In genomic region chr16:26860506-26860905, GRCh38 we compare ENCODE assay signal across 35 cellular contexts.
A peak's percentile ranks its signal among the peaks of the same experiment; 100 is the strongest.
DNase-seq lines count a peak whose midpoint lies in the region; ATAC-seq and TF ChIP-seq lines count a peak whose summit lies in the region.
"Had no signal": no experiment of that assay in that cellular context is flagged by ENCODE, and none has a peak within 500 bp of the region (broad histone marks: within the 10 kb centered on the region; RNA-seq: fewer than 3 reads in every experiment).

No MANE protein-coding gene starts in this region.

- WGBS in esophagus muscularis mucosa = 100% methylated on average over 1 of the region's 1 CpG

- peaks cover 6% of the 10 kb centered on the region for H3K27me3 Mint-ChIP-seq in T-helper 17 cell
- H3K27me3 Mint-ChIP-seq in type B pancreatic cell = no peaks in the 10 kb centered on the region
- H3K27me3 Mint-ChIP-seq: CD4-positive, CD25-positive, alpha-beta regulatory T cell had no signal

- H3K27ac Mint-ChIP-seq in T-helper 17 cell (no peak overlapping the region), type B pancreatic cell (no peak overlapping the region)
- H3K27ac Mint-ChIP-seq: B cell; CD14-positive monocyte; CD4-positive, alpha-beta memory T cell; CD4-positive, alpha-beta T cell; CD4-positive, CD25-positive, alpha-beta regulatory T cell; CD8-positive, alpha-beta memory T cell; CD8-positive, alpha-beta T cell had no signal

- no peaks in the 10 kb centered on the region for H3K9me3 ChIP-seq in T-helper 17 cell (ENCODE audit: control insufficient read depth, low read length, poor library complexity, severe bottlenecking)
- H3K9me3 ChIP-seq in esophagus muscularis mucosa = peaks cover 0 to 12% (median 8%) of the 10 kb centered on the region in 4 donors
- H3K9me3 ChIP-seq: A549, Caco-2 had no signal

- peaks cover 14% of the 10 kb centered on the region for H3K9me3 Mint-ChIP-seq in type B pancreatic cell

- TF ChIP-seq POLR2A in esophagus muscularis mucosa (IDR thresholded peaks at IDR 0.05; ENCODE audit: low read depth) = no peak

- intact Hi-C loops in esophagus muscularis mucosa (cut with DNase I) = no loop called here

- H3K4me3 Mint-ChIP-seq in T-helper 17 cell = peak overlapping the region; percentile 0
- H3K4me3 Mint-ChIP-seq in type B pancreatic cell = no peak overlapping the region
- H3K4me3 Mint-ChIP-seq: B cell; CD14-positive monocyte; CD4-positive, alpha-beta memory T cell; CD4-positive, alpha-beta T cell; CD4-positive, CD25-positive, alpha-beta regulatory T cell; CD8-positive, alpha-beta memory T cell; CD8-positive, alpha-beta T cell had no signal

- H3K4me1 Mint-ChIP-seq in T-helper 17 cell (no peaks in the 10 kb centered on the region), type B pancreatic cell (ENCODE audit: unreplicated experiment) (no peaks in the 10 kb centered on the region)
- H3K4me1 Mint-ChIP-seq: B cell; CD14-positive monocyte; CD4-positive, alpha-beta memory T cell; CD4-positive, CD25-positive, alpha-beta regulatory T cell; CD8-positive, alpha-beta memory T cell had no signal

- no peaks in the 10 kb centered on the region for H3K4me1 ChIP-seq in esophagus muscularis mucosa
- H3K4me1 ChIP-seq: A549; BE2C; BLaER1; BLaER1 treated with 17β-estradiol and CSF1 and Interleukin-3, amounts not matched to agents 10 nM and 100 nM; Caco-2 had no signal

- H3K36me3 Mint-ChIP-seq in T-helper 17 cell (ENCODE audit: low read depth) (no peaks in the 10 kb centered on the region), type B pancreatic cell (no peaks in the 10 kb centered on the region)
- H3K36me3 Mint-ChIP-seq: CD14-positive monocyte had no signal

- no peaks in the 10 kb centered on the region for H3K27me3 ChIP-seq in esophagus muscularis mucosa
- H3K27me3 ChIP-seq: BE2C; BLaER1; BLaER1 treated with 17β-estradiol and CSF1 and Interleukin-3, amounts not matched to agents 10 nM and 100 nM had no signal

- no peak overlapping the region for H3K4me3 ChIP-seq in esophagus muscularis mucosa
- H3K4me3 ChIP-seq: A549; BLaER1; BLaER1 treated with 17β-estradiol and CSF1 and Interleukin-3, amounts not matched to agents 10 nM and 100 nM had no signal

- TF ChIP-seq CTCF in esophagus muscularis mucosa (IDR thresholded peaks at IDR 0.05) (no peak), type B pancreatic cell (conservative IDR thresholded peaks at IDR 0.05) (no peak)

- H3K36me3 ChIP-seq in esophagus muscularis mucosa = no peaks in the 10 kb centered on the region
- H3K36me3 ChIP-seq: BE2C; BLaER1; BLaER1 treated with 17β-estradiol and CSF1 and Interleukin-3, amounts not matched to agents 10 nM and 100 nM had no signal

- TF ChIP-seq EP300 in esophagus muscularis mucosa (IDR thresholded peaks at IDR 0.05) = no peak

- DNase-seq in T-helper 17 cell = no peak
- peak; percentile 16 for DNase-seq in ecto neural progenitor cell (ENCODE audit: low spot score)
- DNase-seq in esophagus muscularis mucosa (ENCODE audit: extremely low spot score) = peak; percentile 66
- peak; percentile 4 for DNase-seq in type B pancreatic cell (ENCODE audit: extremely low spot score, unreplicated experiment)
- DNase-seq in NCI-H1048 (lab: John Stamatoyannopoulos, UW) = no peak
- no peak for DNase-seq in SK-N-DZ (ENCODE audit: low spot score)
- DNase-seq: 8988T; ACHN; AML-193; BE2C; C1 segment of cervical spinal cord; Caco-2; Calu3; CD4-positive, alpha-beta memory T cell; CD4-positive, alpha-beta T cell; CD4-positive, CD25-positive, alpha-beta regulatory T cell; CD8-positive, alpha-beta memory T cell; CD8-positive, alpha-beta T cell; COR-L47; DMS 273 treated with DMSO at 0.1 percent for 48 hours; DMS153; DMS53; DMS79; DMS79 treated with DMSO at 0.1 percent for 48 hours; DND-41; EL had no signal

- H3K27ac ChIP-seq in esophagus muscularis mucosa (replicated peaks in 1 of 4) = no peak overlapping the region
- H3K27ac ChIP-seq: 22Rv1; A549; BLaER1; BLaER1 treated with 17β-estradiol and CSF1 and Interleukin-3, amounts not matched to agents 10 nM and 100 nM; C4-2B had no signal

- ATAC-seq in T-helper 17 cell (no peak), GM18511 (IDR thresholded peaks at IDR 0.05; ENCODE audit: unreplicated experiment) (no peak), GM19397 (IDR thresholded peaks at IDR 0.05; ENCODE audit: unreplicated experiment) (no peak)
- ATAC-seq: A549; CD8-positive, alpha-beta T cell had no signal

Comparison
In these comparisons a context has a peak if more than half of its experiments do, and no peak if none do; other contexts are left out.
1. DNase-seq: peak in ecto neural progenitor cell (single experiment), esophagus muscularis mucosa (single experiment) and type B pancreatic cell (single experiment); none in T-helper 17 cell (0 of 3), NCI-H1048 (single experiment) and SK-N-DZ (single experiment).